9 cellular contexts compared by ENCODE assay signal in the genomic region with DNA sequence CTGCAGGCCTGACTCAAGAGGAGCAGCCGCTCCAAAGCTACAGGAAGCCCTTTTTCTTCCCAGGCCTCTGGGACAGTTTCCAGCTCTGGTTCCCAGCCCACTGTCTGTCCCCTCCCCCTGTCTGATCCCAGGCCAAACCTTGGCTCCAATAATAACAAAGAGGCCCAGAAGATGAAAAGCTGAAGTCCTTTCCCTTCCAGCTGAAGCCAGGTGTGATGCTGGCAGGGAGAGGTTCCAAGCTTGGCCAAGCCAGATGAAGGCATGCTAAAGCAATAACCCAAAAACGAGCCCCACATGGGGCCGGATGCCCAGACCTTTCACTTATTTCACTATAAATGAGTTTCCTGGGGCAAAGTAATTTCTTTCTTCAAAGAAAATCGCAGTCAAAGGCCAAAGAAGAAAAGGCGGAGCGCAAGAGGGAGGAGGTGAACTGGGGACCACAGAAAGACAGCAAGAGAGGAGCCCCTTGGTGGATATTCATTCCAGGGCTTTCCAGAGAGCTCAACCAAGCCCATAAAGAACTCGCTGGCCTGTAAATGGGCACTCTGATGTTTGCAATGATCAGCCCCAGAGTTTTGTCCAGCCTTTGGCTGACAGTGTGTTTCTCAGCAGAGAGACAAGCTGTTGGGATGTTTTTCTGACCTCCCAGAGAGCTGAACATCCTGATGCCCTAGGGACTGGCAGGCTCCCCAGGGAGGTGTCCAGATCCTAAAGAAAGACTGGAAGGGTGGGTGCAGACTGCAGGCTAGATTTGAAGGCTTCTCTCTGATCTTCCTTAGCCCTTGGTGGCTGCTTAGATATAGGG.
DNase-seq lines count a peak whose midpoint lies in the region; ATAC-seq and TF ChIP-seq lines count a peak whose summit lies in the region.
"Had no signal": no experiment of that assay in that cellular context is flagged by ENCODE, and none has a peak within 500 bp of the region (broad histone marks: within the 10 kb centered on the region; RNA-seq: fewer than 3 reads in every experiment).

No MANE protein-coding gene starts in this region.

- DNase-seq in GM23338 (ENCODE audit: low spot score): peak; percentile 29
- peak in 53 of 58 donors; percentile 8 to 87 (median 61) for DNase-seq in anterior cingulate cortex (lab: John Stamatoyannopoulos, UW)
- peak; percentile 82 for DNase-seq in left ventricle myocardium superior
- peak; percentile 55 for DNase-seq in retinal pigment epithelial cell (ENCODE audit: low read depth)
- DNase-seq in D341Med (ENCODE audit: low spot score): no peak
- no peak for DNase-seq in DMS153 treated with DMSO at 0.1 percent for 48 hours (lab: John Stamatoyannopoulos, UW; ENCODE audit: unreplicated experiment)
- no peak for DNase-seq in NCI-H510A treated with DMSO at 0.1 percent for 48 hours (lab: John Stamatoyannopoulos, UW)
- DNase-seq: NCI-H187 treated with DMSO at 0.1 percent for 48 hours had no signal

- peaks cover 6% of the 10 kb centered on the region for H3K27me3 Mint-ChIP-seq in GM23338 (ENCODE audit: insufficient read depth, low read depth, poor library complexity)

- H3K4me3 ChIP-seq in GM23338 (no peak overlapping the region), retinal pigment epithelial cell (ENCODE audit: low read length) (no peak overlapping the region)

- peak; percentile 44 for ATAC-seq in GM23338
- peak; percentile 94 for ATAC-seq in left ventricle myocardium superior
- no peak for ATAC-seq in GM21515 (IDR thresholded peaks at IDR 0.05; ENCODE audit: unreplicated experiment)

- intact Hi-C loops in left ventricle myocardium superior (cut with micrococcal nuclease): no loop called here

- no peaks in the 10 kb centered on the region; the same call in 1 of the 2 replicates for H3K9me2 ChIP-seq in GM23338 (ENCODE audit: insufficient read depth)

- H3K27ac ChIP-seq in GM23338 (ENCODE audit: low read depth): no peak overlapping the region

- H4K20me1 ChIP-seq in GM23338 (replicated peaks; ENCODE audit: insufficient read depth): no peaks in the 10 kb centered on the region

- peaks cover 24% of the 10 kb centered on the region for H3K4me1 Mint-ChIP-seq in GM23338

- H3K27me3 ChIP-seq in GM23338 (ENCODE audit: insufficient read depth): no peaks in the 10 kb centered on the region

- TF ChIP-seq CTCF in GM23338 (conservative IDR thresholded peaks at IDR 0.05; ENCODE audit: low read depth in 2 of 2): no peak
- no peak for TF ChIP-seq CTCF in retinal pigment epithelial cell (conservative IDR thresholded peaks at IDR 0.05; ENCODE audit: low read depth, low read length)

- no peaks in the 10 kb centered on the region for H3F3A ChIP-seq in GM23338 (replicated peaks; ENCODE audit: low read depth)

- H3K79me2 ChIP-seq in GM23338 (replicated peaks; ENCODE audit: insufficient read depth): no peaks in the 10 kb centered on the region

- no peaks in the 10 kb centered on the region for H3K36me3 Mint-ChIP-seq in GM23338 (ENCODE audit: low read depth)

- 0 out of 3 replicates have a peak, but pooled peaks cover under 1% of the 10 kb centered on the region for H3K9me3 Mint-ChIP-seq in GM23338

- H3K27ac Mint-ChIP-seq in GM23338: peak overlapping the region; percentile 59; the same call in 1 of the 2 replicates

- no peaks in the 10 kb centered on the region for H3K36me3 ChIP-seq in GM23338 (ENCODE audit: insufficient read depth)

- H2AFZ ChIP-seq in GM23338: peak overlapping the region; percentile 64; the same call in 1 of the 2 replicates

- no peak overlapping the region for H3K4me3 Mint-ChIP-seq in GM23338

- no peak overlapping the region for H3K4me2 ChIP-seq in GM23338

- H3K4me1 ChIP-seq in GM23338 (ENCODE audit: insufficient read depth): peaks cover 17% of the 10 kb centered on the region

TF ChIP-seq in GM23338, 12 proteins besides CTCF, POLR2A, EP300 and RAD21:
- TF ChIP-seq ZNF114 (CRISPR knock-in tag; IDR thresholded peaks at IDR 0.05): 0 out of 2 replicates have a peak, but pooled peaks have one; percentile 25
- TF ChIP-seq REST (IDR thresholded peaks at IDR 0.05; ENCODE audit: unreplicated experiment): no peak

Comparison
In these comparisons a context has a peak if more than half of its experiments do, and no peak if none do; other contexts are left out.
1. DNase-seq: peak in GM23338 (single experiment), anterior cingulate cortex (53 of 58), left ventricle myocardium superior (single experiment) and retinal pigment epithelial cell (single experiment); none in D341Med (single experiment), DMS153 treated with DMSO at 0.1 percent for 48 hours (single experiment) and NCI-H510A treated with DMSO at 0.1 percent for 48 hours (single experiment).